8 cellular contexts compared by ENCODE assay signal in the genomic region with DNA sequence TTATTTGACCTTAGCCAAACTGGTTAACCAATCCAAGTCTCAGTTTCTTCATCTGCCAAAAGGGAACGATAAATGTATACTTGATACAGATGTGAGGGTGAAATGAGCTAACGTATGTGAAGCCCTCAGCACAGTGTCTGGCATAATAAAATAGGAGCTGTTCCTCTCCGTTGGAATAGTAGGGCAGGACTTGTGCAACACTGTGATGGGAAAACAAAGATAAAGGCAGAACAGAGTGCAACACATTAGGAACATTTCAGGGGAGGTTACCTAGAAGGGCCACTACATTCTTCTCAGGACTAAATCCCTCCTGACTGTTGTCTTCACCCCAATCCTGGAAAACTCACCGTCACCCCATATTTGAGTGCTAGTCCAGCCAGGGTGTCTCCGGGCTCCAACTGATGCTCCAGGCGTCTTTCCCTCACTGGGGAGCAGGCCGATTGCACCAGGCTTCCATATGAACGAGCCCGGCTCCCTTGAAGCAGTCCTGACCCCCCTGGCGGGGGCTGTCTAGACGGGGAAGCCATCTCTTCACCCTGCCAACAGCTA. TPM values are rescaled to one million over a fixed set of nuclear protein-coding genes. Genes with fewer than 3 reads are reported as not detected.
DNase-seq lines count a peak whose midpoint lies in the region; ATAC-seq and TF ChIP-seq lines count a peak whose summit lies in the region.

No MANE protein-coding gene starts in this region.

- intact Hi-C loops in CD4-positive, alpha-beta T cell (cut with DNase I, micrococcal nuclease), result no loop called here
- intact Hi-C loops in esophagus muscularis mucosa (cut with DNase I), result no loop called here

- TF ChIP-seq EP300 in esophagus muscularis mucosa (IDR thresholded peaks at IDR 0.05), result no peak

- TF ChIP-seq POLR2A in esophagus muscularis mucosa (IDR thresholded peaks at IDR 0.05; ENCODE audit: low read depth), result peak; percentile 2

- no peaks in the 10 kb centered on the region for H3K27me3 Mint-ChIP-seq in CD4-positive, alpha-beta T cell

- CTCF ChIA-PET in CD4-positive, alpha-beta T cell (lab: Charles Lee), result interaction anchor here (0.9 to 1.0 kb wide), 2 partner anchors 39 to 116 kb away, joined by 3 to 4 read pairs; no protein-coding TSS in a partner anchor
- CTCF ChIA-PET in RWPE1 (lab: Yijun Ruan, JAX), result interaction anchor here (0.6 kb wide), 1 partner anchor 106 kb away, joined by 4 read pairs; a partner anchor contains a TSS

- peaks cover 81% of the 10 kb centered on the region for H3K36me3 Mint-ChIP-seq in CD4-positive, alpha-beta T cell (ENCODE audit: low read depth)

- 32% methylated on average over 11 of the region's 11 CpGs for WGBS in esophagus muscularis mucosa

- DNase-seq in CD4-positive, alpha-beta T cell, result no peak
- no peak for DNase-seq in RWPE1 (ENCODE audit: low spot score)
- no peak for DNase-seq in esophagus muscularis mucosa (ENCODE audit: extremely low spot score)
- no peak for DNase-seq in AG08395 (ENCODE audit: low spot score)
- DNase-seq in HK-2 (ENCODE audit: unreplicated experiment), result no peak
- DNase-seq in stimulated activated naive CD4-positive, alpha-beta T cell treated with Interleukin-2 at 50 U/mL for 16 hours (lab: John Stamatoyannopoulos, UW), result no peak

- H3K27ac ChIP-seq in CD4-positive, alpha-beta T cell (ENCODE audit: low read depth, low read length), result peak overlapping the region; percentile 36
- peak overlapping the region; percentile 84 for H3K27ac ChIP-seq in RWPE1
- peak overlapping the region; percentile 85 to 93 (median 88) for H3K27ac ChIP-seq in esophagus muscularis mucosa (replicated peaks in 1 of 4)

- peaks cover 26 to 48% (median 43%) of the 10 kb centered on the region in 4 donors for H3K36me3 ChIP-seq in esophagus muscularis mucosa
- peaks cover 33% of the 10 kb centered on the region for H3K36me3 ChIP-seq in neuron (ENCODE audit: insufficient read depth, low read length)

- H3K27ac Mint-ChIP-seq in CD4-positive, alpha-beta T cell, result peak overlapping the region; percentile 89

- no peaks in the 10 kb centered on the region for H3K27me3 ChIP-seq in CD4-positive, alpha-beta T cell (ENCODE audit: control insufficient read depth, insufficient read depth, low read length)
- no peaks in the 10 kb centered on the region for H3K27me3 ChIP-seq in esophagus muscularis mucosa
- no peaks in the 10 kb centered on the region for H3K27me3 ChIP-seq in neuron (ENCODE audit: insufficient read depth, low read length)

- no peak for TF ChIP-seq CTCF in CD4-positive, alpha-beta T cell (IDR thresholded peaks at IDR 0.05)
- no peak for TF ChIP-seq CTCF in RWPE1 (conservative IDR thresholded peaks at IDR 0.05; ENCODE audit: low read depth)
- peak in 1 of 3 experiments; percentile 4 for TF ChIP-seq CTCF in esophagus muscularis mucosa (IDR thresholded peaks at IDR 0.05)

- peak overlapping the region; percentile 53 for H2AFZ ChIP-seq in neuron (ENCODE audit: low read depth, low read length)

- POLR2A ChIA-PET in CD4-positive, alpha-beta T cell (lab: Charles Lee), result interaction anchor here (0.8 to 3.6 kb wide), 6 partner anchors 8 to 929 kb away, joined by 3 to 51 read pairs (median 4); a partner anchor contains a TSS
- POLR2A ChIA-PET in RWPE1 (lab: Yijun Ruan, JAX; ENCODE audit: low non-redundant PET), result no interaction called here

- peak overlapping the region; percentile 65 to 88 (median 70) for H3K4me3 ChIP-seq in esophagus muscularis mucosa
- H3K4me3 ChIP-seq in neuron (ENCODE audit: low read length), result peak overlapping the region; percentile 74

- no peak for ATAC-seq in CD4-positive, alpha-beta T cell (ENCODE audit: poor library complexity)
- ATAC-seq in HG02885 (IDR thresholded peaks at IDR 0.05; ENCODE audit: poor library complexity, unreplicated experiment), result no peak

- H3K9me3 Mint-ChIP-seq in CD4-positive, alpha-beta T cell, result no peaks in the 10 kb centered on the region

- H3K4me1 ChIP-seq in esophagus muscularis mucosa (peaks cover 19 to 50% (median 46%) of the 10 kb centered on the region in 4 donors), neuron (ENCODE audit: insufficient read depth, low read length) (peaks cover 17% of the 10 kb centered on the region)

- H3K4me3 Mint-ChIP-seq in CD4-positive, alpha-beta T cell, result peak overlapping the region; percentile 93

- peaks cover 63% of the 10 kb centered on the region for H3K4me1 Mint-ChIP-seq in CD4-positive, alpha-beta T cell (ENCODE audit: low read depth)

- H3K9me3 ChIP-seq in CD4-positive, alpha-beta T cell (ENCODE audit: control insufficient read depth, low read length), result no peaks in the 10 kb centered on the region
- no peaks in the 10 kb centered on the region for H3K9me3 ChIP-seq in esophagus muscularis mucosa
- H3K9me3 ChIP-seq in neuron (ENCODE audit: low read length), result no peaks in the 10 kb centered on the region

RNA-seq across cellular contexts. Expression of a gene that starts 0.9 kb away (rescaled TPM):
- total RNA-seq in CD4-positive, alpha-beta T cell, result under 1 TPM; 0.55 to 0.67 TPM
- total RNA-seq in esophagus muscularis mucosa, result 10 to 100 TPM; 10.9 to 23.5 (median 12.6) TPM

RNA-seq across cellular contexts. Expression of a gene that starts 1.1 kb away (rescaled TPM):
- 10 to 100 TPM; 35.2 to 35.7 TPM for total RNA-seq in CD4-positive, alpha-beta T cell
- total RNA-seq in esophagus muscularis mucosa, result 10 to 100 TPM; 11.2 to 39.3 (median 21.4) TPM

RNA-seq across cellular contexts. Expression of a gene that starts 8.4 kb away (rescaled TPM):
- under 1 TPM; 0.70 to 0.74 TPM for total RNA-seq in CD4-positive, alpha-beta T cell
- total RNA-seq in esophagus muscularis mucosa, result 1 to 10 TPM; 2.8 to 8.3 (median 5.0) TPM

RNA-seq across cellular contexts. Expression of a gene that starts 11.0 kb away (rescaled TPM):
- 1 to 10 TPM in 1 of 2 experiments, not detected in 1; 1.6 TPM for total RNA-seq in CD4-positive, alpha-beta T cell
- total RNA-seq in esophagus muscularis mucosa, result 1 to 10 TPM in 2 of 4 donors, not detected in 2; 1.5 to 1.6 TPM

RNA-seq across cellular contexts. Expression of a gene that starts 18.4 kb away (rescaled TPM):
- 1 to 10 TPM; 3.8 to 5.5 TPM for total RNA-seq in CD4-positive, alpha-beta T cell
- total RNA-seq in esophagus muscularis mucosa, result 10 to 100 TPM in 1 of 4 donors, 1 to 10 TPM in 3; 5.3 to 12.2 (median 7.3) TPM

Comparison
In these comparisons a context has a peak if more than half of its experiments do, and no peak if none do; other contexts are left out.
1. H3K27ac ChIP-seq: peak in every context shown above with its lines; median percentile 88 in esophagus muscularis mucosa; 84 in RWPE1; 36 in CD4-positive, alpha-beta T cell.
2. RNA of a gene that starts 0.9 kb away (total RNA-seq): 10.9 to 23.5 TPM in esophagus muscularis mucosa; 0.55 to 0.67 TPM in CD4-positive, alpha-beta T cell; every median in the first group is over 4 times any median in the second.